ENCODE assay signal across 1 cellular context in genomic region chr13:47481521-47481920, GRCh38.
TF ChIP-seq lines count a peak whose summit lies in the region.

No MANE protein-coding gene starts in this region.

TF ChIP-seq in SK-N-SH treated with all-trans-retinoic acid at 6 μM for 48 hours, 23 proteins besides CTCF, POLR2A, EP300 and RAD21 (continued from another document):
- TF ChIP-seq CSRNP3 (CRISPR knock-in tag; IDR thresholded peaks at IDR 0.05) (no peak), CSDC2 (CRISPR knock-in tag; IDR thresholded peaks at IDR 0.05) (no peak), ESRRG (CRISPR knock-in tag; IDR thresholded peaks at IDR 0.05) (no peak), PPARA (CRISPR knock-in tag; IDR thresholded peaks at IDR 0.05; ENCODE audit: borderline replicate concordance) (no peak), POU6F1 (CRISPR knock-in tag; IDR thresholded peaks at IDR 0.05; ENCODE audit: borderline replicate concordance, low read depth) (no peak), TCF4 (CRISPR knock-in tag; IDR thresholded peaks at IDR 0.05; ENCODE audit: borderline replicate concordance) (no peak)
TF ChIP-seq in SK-N-SH treated with all-trans-retinoic acid at 6 μM for 48 hours: peak in this region for 0.
